In the genomic region with DNA sequence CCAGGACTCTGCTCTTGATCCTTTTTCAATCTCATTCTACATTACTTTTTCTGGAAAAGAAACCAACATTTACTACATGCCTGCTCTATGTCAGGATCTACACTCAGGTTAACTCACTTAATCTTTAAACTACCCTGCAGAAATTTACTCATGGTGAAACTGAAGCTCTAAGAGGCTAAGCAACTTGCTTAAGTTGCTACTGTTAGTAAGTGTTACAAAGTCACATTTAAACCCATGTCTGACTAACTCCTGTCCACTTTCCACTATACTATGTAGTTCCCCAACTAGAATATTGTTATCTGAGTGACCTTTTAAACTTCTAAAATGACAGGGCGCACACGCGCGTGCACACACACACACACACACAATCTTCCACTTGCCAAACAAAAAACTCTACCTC, we compare ENCODE assay signal across 21 cellular contexts. TPM values are rescaled to one million over a fixed set of nuclear protein-coding genes. Genes with fewer than 3 reads are reported as not detected.
A peak's percentile ranks its signal among the peaks of the same experiment; 100 is the strongest.
DNase-seq lines count a peak whose midpoint lies in the region; ATAC-seq lines count a peak whose summit lies in the region.
"Had no signal": no experiment of that assay in that cellular context is flagged by ENCODE, and none has a peak within 500 bp of the region (broad histone marks: within the 10 kb centered on the region; RNA-seq: fewer than 3 reads in every experiment).

No MANE protein-coding gene starts in this region.

- no peaks in the 10 kb centered on the region for H3K9me3 Mint-ChIP-seq in activated T-cell treated with anti-CD3 and anti-CD28 coated beads, Interleukin-2, amount 50 U/mL, for 72 hours
- no peaks in the 10 kb centered on the region for H3K9me3 Mint-ChIP-seq in activated CD8-positive, alpha-beta T cell treated with anti-CD3 and anti-CD28 coated beads, Interleukin-2, amount 10 ng/mL, durations not matched to agents 7 days and 5 days (ENCODE audit: insufficient read depth)
- no peaks in the 10 kb centered on the region for H3K9me3 Mint-ChIP-seq in activated T-helper 1 cell treated with anti-CD3 and anti-CD28 coated beads, Interleukin-12 subunit alpha, Interleukin-12 subunit beta, Interleukin-2, Interleukin-4 antibody, amounts not matched to agents 30 ng/mL and 10 ng/mL and 1 ng/mL, durations not matched to agents 14 hours and 24 hours and 36 hours
- H3K9me3 Mint-ChIP-seq: CD4-positive, alpha-beta memory T cell; naive B cell had no signal

- CTCF ChIA-PET in activated CD8-positive, alpha-beta T cell treated with anti-CD3 and anti-CD28 coated beads, Interleukin-2, amount 10 ng/mL, durations not matched to agents 7 days and 5 days (lab: Charles Lee) = interaction anchor here (1.3 kb wide), 1 partner anchor 607 kb away, joined by 5 read pairs; no protein-coding TSS in a partner anchor

- POLR2A ChIA-PET in activated CD8-positive, alpha-beta T cell treated with anti-CD3 and anti-CD28 coated beads, Interleukin-2, amount 10 ng/mL, durations not matched to agents 7 days and 5 days (lab: Charles Lee) = no interaction called here

- DNase-seq in activated T-cell treated with anti-CD3 and anti-CD28 coated beads, Interleukin-2, amount 50 U/mL, for 72 hours = no peak
- no peak for DNase-seq in activated T-cell treated with anti-CD3 and anti-CD28 coated beads for 4 hours
- no peak for DNase-seq in stimulated activated naive CD4-positive, alpha-beta T cell (lab: John Stamatoyannopoulos, UW)
- no peak for DNase-seq in activated CD8-positive, alpha-beta T cell treated with anti-CD3 and anti-CD28 coated beads, Interleukin-2, amount 10 ng/mL, durations not matched to agents 7 days and 5 days
- DNase-seq in activated T-helper 1 cell treated with anti-CD3 and anti-CD28 coated beads, Interleukin-12 subunit alpha, Interleukin-12 subunit beta, Interleukin-2, Interleukin-4 antibody, amounts not matched to agents 30 ng/mL and 10 ng/mL and 1 ng/mL, durations not matched to agents 14 hours and 24 hours and 36 hours (ENCODE audit: low spot score) = no peak
- DNase-seq in GM19240 (ENCODE audit: insufficient read length, low spot score) = no peak
- DNase-seq: 8988T; activated naive CD4-positive, alpha-beta T cell treated with anti-CD3 and anti-CD28 coated beads, Interleukin-2, amount 50 U/mL, for 16 hours; activated T-cell treated with anti-CD3 and anti-CD28 coated beads, Interleukin-2, amount 50 U/mL, for 48 hours; anterior cingulate cortex; CD4-positive, alpha-beta memory T cell; dermis blood vessel endothelial cell; DMS 273 treated with DMSO at 0.1 percent for 48 hours; left ventricle myocardium inferior; naive B cell; NCI-H510A treated with DMSO at 0.1 percent for 48 hours; nucleus accumbens; psoas muscle; trophoblast cell had no signal

- no peaks in the 10 kb centered on the region for H3K27me3 Mint-ChIP-seq in activated T-cell treated with anti-CD3 and anti-CD28 coated beads, Interleukin-2, amount 50 U/mL, for 72 hours (ENCODE audit: low read depth)
- no peaks in the 10 kb centered on the region for H3K27me3 Mint-ChIP-seq in activated CD8-positive, alpha-beta T cell treated with anti-CD3 and anti-CD28 coated beads, Interleukin-2, amount 10 ng/mL, durations not matched to agents 7 days and 5 days (ENCODE audit: low read depth)
- H3K27me3 Mint-ChIP-seq in activated T-helper 1 cell treated with anti-CD3 and anti-CD28 coated beads, Interleukin-12 subunit alpha, Interleukin-12 subunit beta, Interleukin-2, Interleukin-4 antibody, amounts not matched to agents 30 ng/mL and 10 ng/mL and 1 ng/mL, durations not matched to agents 14 hours and 24 hours and 36 hours (ENCODE audit: insufficient read depth) = no peaks in the 10 kb centered on the region
- H3K27me3 Mint-ChIP-seq: CD4-positive, alpha-beta memory T cell; naive B cell had no signal

- no peaks in the 10 kb centered on the region for H3K36me3 Mint-ChIP-seq in activated T-cell treated with anti-CD3 and anti-CD28 coated beads, Interleukin-2, amount 50 U/mL, for 72 hours (ENCODE audit: insufficient read depth in 2 of 2)
- no peaks in the 10 kb centered on the region for H3K36me3 Mint-ChIP-seq in activated CD8-positive, alpha-beta T cell treated with anti-CD3 and anti-CD28 coated beads, Interleukin-2, amount 10 ng/mL, durations not matched to agents 7 days and 5 days (ENCODE audit: low read depth)
- H3K36me3 Mint-ChIP-seq in activated T-helper 1 cell treated with anti-CD3 and anti-CD28 coated beads, Interleukin-12 subunit alpha, Interleukin-12 subunit beta, Interleukin-2, Interleukin-4 antibody, amounts not matched to agents 30 ng/mL and 10 ng/mL and 1 ng/mL, durations not matched to agents 14 hours and 24 hours and 36 hours (ENCODE audit: low read depth) = no peaks in the 10 kb centered on the region
- H3K36me3 Mint-ChIP-seq: naive B cell had no signal

- intact Hi-C loops in activated T-helper 1 cell treated with anti-CD3 and anti-CD28 coated beads, Interleukin-12 subunit alpha, Interleukin-12 subunit beta, Interleukin-2, Interleukin-4 antibody, amounts not matched to agents 30 ng/mL and 10 ng/mL and 1 ng/mL, durations not matched to agents 14 hours and 24 hours and 36 hours (cut with micrococcal nuclease) = loop anchor here (10.0 kb wide), 1 partner anchor 1102 kb away; no protein-coding TSS in a partner anchor

- H3K27ac Mint-ChIP-seq in activated T-cell treated with anti-CD3 and anti-CD28 coated beads, Interleukin-2, amount 50 U/mL, for 72 hours = peak overlapping the region; percentile 2
- no peak overlapping the region for H3K27ac Mint-ChIP-seq in activated CD8-positive, alpha-beta T cell treated with anti-CD3 and anti-CD28 coated beads, Interleukin-2, amount 10 ng/mL, durations not matched to agents 7 days and 5 days
- no peak overlapping the region for H3K27ac Mint-ChIP-seq in activated T-helper 1 cell treated with anti-CD3 and anti-CD28 coated beads, Interleukin-12 subunit alpha, Interleukin-12 subunit beta, Interleukin-2, Interleukin-4 antibody, amounts not matched to agents 30 ng/mL and 10 ng/mL and 1 ng/mL, durations not matched to agents 14 hours and 24 hours and 36 hours

- peak in 1 of 2 donors; percentile 64 for ATAC-seq in activated T-cell treated with anti-CD3 and anti-CD28 coated beads, Interleukin-2, amount 50 U/mL, for 72 hours (replicated peaks in 1 of 2)
- peak; percentile 63 for ATAC-seq in HG02610 (IDR thresholded peaks at IDR 0.05; ENCODE audit: unreplicated experiment)
- peak; percentile 37 for ATAC-seq in HG03565 (IDR thresholded peaks at IDR 0.05; ENCODE audit: unreplicated experiment)
- no peak for ATAC-seq in activated CD8-positive, alpha-beta T cell treated with anti-CD3 and anti-CD28 coated beads, Interleukin-2, amount 10 ng/mL, durations not matched to agents 7 days and 5 days
- ATAC-seq: psoas muscle had no signal

- peak overlapping the region in 1 of 2 donors; percentile 7 for H3K4me3 Mint-ChIP-seq in activated T-cell treated with anti-CD3 and anti-CD28 coated beads, Interleukin-2, amount 50 U/mL, for 72 hours
- H3K4me3 Mint-ChIP-seq in activated CD8-positive, alpha-beta T cell treated with anti-CD3 and anti-CD28 coated beads, Interleukin-2, amount 10 ng/mL, durations not matched to agents 7 days and 5 days = no peak overlapping the region
- no peak overlapping the region for H3K4me3 Mint-ChIP-seq in activated T-helper 1 cell treated with anti-CD3 and anti-CD28 coated beads, Interleukin-12 subunit alpha, Interleukin-12 subunit beta, Interleukin-2, Interleukin-4 antibody, amounts not matched to agents 30 ng/mL and 10 ng/mL and 1 ng/mL, durations not matched to agents 14 hours and 24 hours and 36 hours
- H3K4me3 Mint-ChIP-seq: CD4-positive, alpha-beta memory T cell had no signal

- peaks cover 21% of the 10 kb centered on the region for H3K4me1 Mint-ChIP-seq in activated T-cell treated with anti-CD3 and anti-CD28 coated beads, Interleukin-2, amount 50 U/mL, for 72 hours (ENCODE audit: low read depth)
- peaks cover 15% of the 10 kb centered on the region for H3K4me1 Mint-ChIP-seq in activated CD8-positive, alpha-beta T cell treated with anti-CD3 and anti-CD28 coated beads, Interleukin-2, amount 10 ng/mL, durations not matched to agents 7 days and 5 days (ENCODE audit: low read depth)
- H3K4me1 Mint-ChIP-seq in activated T-helper 1 cell treated with anti-CD3 and anti-CD28 coated beads, Interleukin-12 subunit alpha, Interleukin-12 subunit beta, Interleukin-2, Interleukin-4 antibody, amounts not matched to agents 30 ng/mL and 10 ng/mL and 1 ng/mL, durations not matched to agents 14 hours and 24 hours and 36 hours (ENCODE audit: low read depth) = no peaks in the 10 kb centered on the region

RNA-seq across cellular contexts. Expression of a gene that starts 5.0 kb away (rescaled TPM):
- total RNA-seq in activated T-cell treated with anti-CD3 and anti-CD28 coated beads, Interleukin-2, amount 50 U/mL, for 72 hours = 1 to 10 TPM; 3.5 to 5.6 TPM
- total RNA-seq in activated CD8-positive, alpha-beta T cell treated with anti-CD3 and anti-CD28 coated beads, Interleukin-2, amount 10 ng/mL, durations not matched to agents 7 days and 5 days = 1 to 10 TPM; 7.7 to 8.5 TPM
- total RNA-seq in activated T-helper 1 cell treated with anti-CD3 and anti-CD28 coated beads, Interleukin-12 subunit alpha, Interleukin-12 subunit beta, Interleukin-2, Interleukin-4 antibody, amounts not matched to agents 30 ng/mL and 10 ng/mL and 1 ng/mL, durations not matched to agents 14 hours and 24 hours and 36 hours = 4.7 and 6.1 TPM in 2 replicates
